ENCODE assay signal across 1 cellular context in genomic region chr12:95198914-95199313, GRCh38.
TF ChIP-seq lines count a peak whose summit lies in the region.

No MANE protein-coding gene starts in this region.

TF ChIP-seq in GM23338, 12 proteins besides CTCF, POLR2A, EP300 and RAD21 (continued from another document):
- TF ChIP-seq REST (IDR thresholded peaks at IDR 0.05; ENCODE audit: unreplicated experiment) (no peak), ETS1 (IDR thresholded peaks at IDR 0.05) (no peak), CREB1 (CRISPR knock-in tag; IDR thresholded peaks at IDR 0.05; ENCODE audit: low read depth) (no peak), EZH2 (IDR thresholded peaks at IDR 0.05; ENCODE audit: low read depth, unreplicated experiment) (no peak), NANOG (IDR thresholded peaks at IDR 0.05; ENCODE audit: borderline replicate concordance) (no peak), ZNF114 (CRISPR knock-in tag; IDR thresholded peaks at IDR 0.05) (no peak), EZH2phosphoT487 (IDR thresholded peaks at IDR 0.05; ENCODE audit: unreplicated experiment) (no peak), JUNB (IDR thresholded peaks at IDR 0.05; ENCODE audit: unreplicated experiment) (no peak), STAT1 (IDR thresholded peaks at IDR 0.05; ENCODE audit: unreplicated experiment) (no peak)
